Comparison of ENCODE assay signal across 15 cellular contexts in genomic region chr11:106854429-106854828, GRCh38.
A peak's percentile ranks its signal among the peaks of the same experiment; 100 is the strongest.
DNase-seq lines count a peak whose midpoint lies in the region; ATAC-seq, FAIRE-seq and TF ChIP-seq lines count a peak whose summit lies in the region.
"Had no signal": no experiment of that assay in that cellular context is flagged by ENCODE, and none has a peak within 500 bp of the region (broad histone marks: within the 10 kb centered on the region; RNA-seq: fewer than 3 reads in every experiment).

No MANE protein-coding gene starts in this region.

- H3K4me1 ChIP-seq in RWPE2 (ENCODE audit: insufficient read depth, poor library complexity, severe bottlenecking) (no peaks in the 10 kb centered on the region), kidney (ENCODE audit: control insufficient read depth in 1 of 2, insufficient read depth in 1 of 2, low read depth in 1 of 2, low read length in 2 of 2) (no peaks in the 10 kb centered on the region)
- H3K4me1 ChIP-seq: BLaER1, Caco-2 had no signal

- H3K4me3 Mint-ChIP-seq in Calu3 (ENCODE audit: low read depth, unreplicated experiment): no peak overlapping the region
- no peak overlapping the region for H3K4me3 Mint-ChIP-seq in stimulated activated effector memory CD8-positive, alpha-beta T cell treated with anti-CD3 and anti-CD28 coated beads, Interleukin-12 subunit alpha, Interleukin-12 subunit beta, amount 100 ng/mL, for 72 hours
- H3K4me3 Mint-ChIP-seq: CD8-positive, alpha-beta memory T cell; H9 had no signal

- H3K4me3 ChIP-seq in RWPE2 (ENCODE audit: severe bottlenecking): no peak overlapping the region
- H3K4me3 ChIP-seq in kidney (ENCODE audit: low read length in 2 of 2): no peak overlapping the region
- H3K4me3 ChIP-seq: BLaER1 had no signal

- FAIRE-seq in kidney (lab: Jason Lieb, UNC): no peak

- BruUV-seq in Calu3 (replicated peaks; lab: Mats Ljungman, UMichigan): no TSS peak

- TF ChIP-seq CTCF in Calu3 (IDR thresholded peaks at IDR 0.05; ENCODE audit: unreplicated experiment): no peak
- no peak for TF ChIP-seq CTCF in RWPE2 (IDR thresholded peaks at IDR 0.05; ENCODE audit: poor library complexity, severe bottlenecking)
- TF ChIP-seq CTCF in kidney (IDR thresholded peaks at IDR 0.05; ENCODE audit: borderline replicate concordance, extremely low read depth, insufficient read depth): no peak

- CTCF ChIA-PET in Calu3 (lab: Charles Lee): no interaction called here

- no peaks in the 10 kb centered on the region for H3K36me3 Mint-ChIP-seq in Calu3 (ENCODE audit: insufficient read depth, unreplicated experiment)
- no peaks in the 10 kb centered on the region for H3K36me3 Mint-ChIP-seq in stimulated activated effector memory CD8-positive, alpha-beta T cell treated with anti-CD3 and anti-CD28 coated beads, Interleukin-12 subunit alpha, Interleukin-12 subunit beta, amount 100 ng/mL, for 72 hours
- H3K36me3 Mint-ChIP-seq: CD8-positive, alpha-beta memory T cell had no signal

- H3K36me3 ChIP-seq in RWPE2 (ENCODE audit: low read depth) (no peaks in the 10 kb centered on the region), kidney (ENCODE audit: control insufficient read depth in 1 of 2, insufficient read depth in 2 of 2, low read length in 2 of 2) (no peaks in the 10 kb centered on the region)
- H3K36me3 ChIP-seq: BLaER1 had no signal

- H3K9me3 Mint-ChIP-seq in Calu3 (ENCODE audit: low read depth, unreplicated experiment): peaks cover 7% of the 10 kb centered on the region
- H3K9me3 Mint-ChIP-seq in stimulated activated effector memory CD8-positive, alpha-beta T cell treated with anti-CD3 and anti-CD28 coated beads, Interleukin-12 subunit alpha, Interleukin-12 subunit beta, amount 100 ng/mL, for 72 hours: peaks cover 31% of the 10 kb centered on the region
- H3K9me3 Mint-ChIP-seq: H9 had no signal

- H3K27me3 Mint-ChIP-seq in Calu3 (ENCODE audit: unreplicated experiment): no peaks in the 10 kb centered on the region
- H3K27me3 Mint-ChIP-seq: CD8-positive, alpha-beta memory T cell had no signal

- H3K27ac ChIP-seq in RWPE2 (ENCODE audit: poor library complexity, severe bottlenecking): no peak overlapping the region
- no peak overlapping the region for H3K27ac ChIP-seq in kidney (ENCODE audit: low read depth in 2 of 2, low read length in 2 of 2)
- H3K27ac ChIP-seq: BLaER1 had no signal

- H3K27ac Mint-ChIP-seq in Calu3 (ENCODE audit: unreplicated experiment): no peak overlapping the region
- H3K27ac Mint-ChIP-seq in stimulated activated effector memory CD8-positive, alpha-beta T cell treated with anti-CD3 and anti-CD28 coated beads, Interleukin-12 subunit alpha, Interleukin-12 subunit beta, amount 100 ng/mL, for 72 hours: no peak overlapping the region
- H3K27ac Mint-ChIP-seq: CD8-positive, alpha-beta memory T cell had no signal

- intact Hi-C loops in Calu3 (cut with micrococcal nuclease; ENCODE audit: unreplicated experiment): no loop called here
- intact Hi-C loops in kidney (cut with DNase I): no loop called here

- DNase-seq in Calu3 (peak; percentile 0), RWPE2 (ENCODE audit: low spot score) (peak; percentile 21), kidney (peak; percentile 31), NCI-H1092 (lab: John Stamatoyannopoulos, UW) (no peak), NCI-H1105 (lab: John Stamatoyannopoulos, UW) (no peak)
- DNase-seq in stimulated activated effector memory CD8-positive, alpha-beta T cell treated with anti-CD3 and anti-CD28 coated beads, Interleukin-12 subunit alpha, Interleukin-12 subunit beta, amount 100 ng/mL, for 72 hours (ENCODE audit: low spot score in 2 of 2): no peak
- DNase-seq: 8988T, AML-193, Caco-2, DMS53, GOT3, H9 had no signal

- ATAC-seq in RWPE2 (ENCODE audit: low read depth) (no peak), HG02759 (IDR thresholded peaks at IDR 0.05; ENCODE audit: unreplicated experiment) (no peak)
- ATAC-seq in stimulated activated effector memory CD8-positive, alpha-beta T cell treated with anti-CD3 and anti-CD28 coated beads, Interleukin-12 subunit alpha, Interleukin-12 subunit beta, amount 100 ng/mL, for 72 hours: peak; percentile 19

- H3K9ac ChIP-seq in kidney (ENCODE audit: low read length in 2 of 2): no peak overlapping the region
- H3K9ac ChIP-seq: BLaER1 had no signal

- no peaks in the 10 kb centered on the region for H3K9me3 ChIP-seq in RWPE2 (ENCODE audit: severe bottlenecking)
- H3K9me3 ChIP-seq in kidney (ENCODE audit: control insufficient read depth in 1 of 2, low read length in 2 of 2): peaks cover 0 to 3% of the 10 kb centered on the region in 2 donors
- H3K9me3 ChIP-seq: BLaER1 had no signal

- H3K27me3 ChIP-seq in RWPE2 (ENCODE audit: insufficient read depth, poor library complexity, severe bottlenecking): no peaks in the 10 kb centered on the region
- H3K27me3 ChIP-seq: BLaER1 had no signal

- no peaks in the 10 kb centered on the region for H3K4me1 Mint-ChIP-seq in Calu3 (ENCODE audit: low read depth, unreplicated experiment)
- H3K4me1 Mint-ChIP-seq in stimulated activated effector memory CD8-positive, alpha-beta T cell treated with anti-CD3 and anti-CD28 coated beads, Interleukin-12 subunit alpha, Interleukin-12 subunit beta, amount 100 ng/mL, for 72 hours: no peaks in the 10 kb centered on the region
- H3K4me1 Mint-ChIP-seq: CD8-positive, alpha-beta memory T cell; H9 had no signal

Comparison
In these comparisons a context has a peak if more than half of its experiments do, and no peak if none do; other contexts are left out.
1. DNase-seq: peak in Calu3 (single experiment), RWPE2 (single experiment) and kidney (single experiment); none in stimulated activated effector memory CD8-positive, alpha-beta T cell treated with anti-CD3 and anti-CD28 coated beads, Interleukin-12 subunit alpha, Interleukin-12 subunit beta, amount 100 ng/mL, for 72 hours (0 of 2), NCI-H1092 (single experiment) and NCI-H1105 (single experiment).